Comparison of ENCODE assay signal across 1 cellular context in the genomic region with DNA sequence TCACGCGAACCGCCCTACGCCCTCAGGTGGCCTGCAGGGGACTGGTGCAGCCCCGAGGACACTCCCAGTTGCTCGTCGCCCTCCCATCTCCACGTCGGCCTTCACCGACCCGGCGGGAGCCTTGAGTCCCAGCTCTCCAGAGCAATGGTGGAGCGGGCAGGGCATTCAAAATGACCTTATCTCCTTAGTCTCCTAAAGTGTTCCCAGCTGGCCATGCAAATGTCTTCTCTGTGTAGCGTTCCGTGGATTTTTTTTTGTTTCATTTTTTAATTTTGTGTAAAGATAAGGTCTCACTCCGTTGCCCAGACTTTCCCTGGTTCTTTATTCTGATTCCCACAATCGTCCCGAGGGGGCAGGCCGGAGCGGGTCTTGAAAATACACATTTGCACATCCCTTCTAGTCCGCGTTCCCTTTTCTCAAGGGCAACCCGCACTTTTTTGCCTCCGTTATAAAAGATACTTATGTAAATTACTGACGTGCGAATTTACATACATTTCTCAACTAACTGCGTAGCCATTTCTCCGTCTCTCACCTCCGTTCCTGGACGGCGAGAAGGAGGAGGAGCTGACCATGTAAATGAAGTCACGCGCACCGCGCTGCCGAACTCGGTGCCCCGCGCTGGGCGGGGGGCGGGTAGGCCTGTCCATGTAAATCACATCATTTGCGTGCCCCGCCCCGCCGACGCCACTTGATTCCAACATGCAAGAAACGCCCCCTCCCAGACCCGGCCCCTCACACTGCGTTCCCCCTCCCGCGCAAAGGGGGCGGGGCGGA.
TF ChIP-seq lines count a peak whose summit lies in the region.

No MANE protein-coding gene starts in this region.

TF ChIP-seq in IMR-90, 13 proteins besides CTCF, POLR2A, EP300 and RAD21:
- TF ChIP-seq MXI1 (IDR thresholded peaks at IDR 0.05; ENCODE audit: borderline replicate concordance, low read depth, low read length) (no peak; the same call in 1 of the 2 replicates), MAZ (IDR thresholded peaks at IDR 0.05; ENCODE audit: borderline replicate concordance, low read depth, low read length) (peak; percentile 99), NFE2L2 (IDR thresholded peaks at IDR 0.05; ENCODE audit: low read depth, low read length) (no peak), FOS (IDR thresholded peaks at IDR 0.05; ENCODE audit: low read depth, low read length) (no peak), SMC3 (IDR thresholded peaks at IDR 0.05; ENCODE audit: low read depth, low read length) (peak; percentile 9; the same call in 1 of the 2 replicates), CHD1 (IDR thresholded peaks at IDR 0.05; ENCODE audit: low read depth, low read length) (0 out of 2 replicates have a peak, but pooled peaks have one; percentile 5), MAFK (IDR thresholded peaks at IDR 0.05; ENCODE audit: low read depth, low read length) (no peak), RFX5 (IDR thresholded peaks at IDR 0.05; ENCODE audit: low read depth, low read length) (no peak), CEBPB (IDR thresholded peaks at IDR 0.05; ENCODE audit: low read depth, low read length) (no peak), BHLHE40 (IDR thresholded peaks at IDR 0.05; ENCODE audit: low read depth, low read length) (no peak), RCOR1 (IDR thresholded peaks at IDR 0.05; ENCODE audit: insufficient replicate concordance, low read length) (no peak)
- TF ChIP-seq, protein P1, sequence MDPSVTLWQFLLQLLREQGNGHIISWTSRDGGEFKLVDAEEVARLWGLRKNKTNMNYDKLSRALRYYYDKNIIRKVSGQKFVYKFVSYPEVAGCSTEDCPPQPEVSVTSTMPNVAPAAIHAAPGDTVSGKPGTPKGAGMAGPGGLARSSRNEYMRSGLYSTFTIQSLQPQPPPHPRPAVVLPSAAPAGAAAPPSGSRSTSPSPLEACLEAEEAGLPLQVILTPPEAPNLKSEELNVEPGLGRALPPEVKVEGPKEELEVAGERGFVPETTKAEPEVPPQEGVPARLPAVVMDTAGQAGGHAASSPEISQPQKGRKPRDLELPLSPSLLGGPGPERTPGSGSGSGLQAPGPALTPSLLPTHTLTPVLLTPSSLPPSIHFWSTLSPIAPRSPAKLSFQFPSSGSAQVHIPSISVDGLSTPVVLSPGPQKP (IDR thresholded peaks at IDR 0.05; ENCODE audit: borderline replicate concordance, low read depth, low read length) = no peak
- TF ChIP-seq, protein P2, sequence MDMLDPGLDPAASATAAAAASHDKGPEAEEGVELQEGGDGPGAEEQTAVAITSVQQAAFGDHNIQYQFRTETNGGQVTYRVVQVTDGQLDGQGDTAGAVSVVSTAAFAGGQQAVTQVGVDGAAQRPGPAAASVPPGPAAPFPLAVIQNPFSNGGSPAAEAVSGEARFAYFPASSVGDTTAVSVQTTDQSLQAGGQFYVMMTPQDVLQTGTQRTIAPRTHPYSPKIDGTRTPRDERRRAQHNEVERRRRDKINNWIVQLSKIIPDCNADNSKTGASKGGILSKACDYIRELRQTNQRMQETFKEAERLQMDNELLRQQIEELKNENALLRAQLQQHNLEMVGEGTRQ (IDR thresholded peaks at IDR 0.05; ENCODE audit: low read depth, low read length) = no peak
TF ChIP-seq in IMR-90: peak in this region for 3.
